10 cellular contexts compared by ENCODE assay signal in genomic region chr21:33202464-33203363, GRCh38. TPM values are rescaled to one million over a fixed set of nuclear protein-coding genes. Genes with fewer than 3 reads are reported as not detected.
DNase-seq lines count a peak whose midpoint lies in the region; ATAC-seq lines count a peak whose summit lies in the region.
"Had no signal": no experiment of that assay in that cellular context is flagged by ENCODE, and none has a peak within 500 bp of the region (broad histone marks: within the 10 kb centered on the region; RNA-seq: fewer than 3 reads in every experiment).

No MANE protein-coding gene starts in this region.

- CTCF ChIA-PET in T-cell (lab: Charles Lee) = interaction anchor here in 1 of 2 donors (1.2 kb wide), 1 partner anchor 14 kb away, joined by 3 read pairs; no protein-coding TSS in a partner anchor

- POLR2A ChIA-PET in T-cell (lab: Charles Lee) = interaction anchor here in 1 of 2 donors (0.5 kb wide), 1 partner anchor 602 kb away, joined by 3 read pairs; no protein-coding TSS in a partner anchor

- H3K4me1 Mint-ChIP-seq in T-cell = peaks cover 59 to 79% (median 60%) of the 10 kb centered on the region in 3 donors

- intact Hi-C loops in left colon (cut with DNase I, micrococcal nuclease) = loop anchor here in 1 of 2 donors (5.0 to 10.0 kb wide), 2 partner anchors 62 to 160 kb away; partner anchors contain the start of gene IL10RB

- ATAC-seq in T-cell (replicated peaks in 1 of 4) (no peak), left colon (no peak)
- ATAC-seq in stimulated activated naive CD8-positive, alpha-beta T cell treated with anti-CD3 and anti-CD28 coated beads, Interleukin-15, Interleukin-2, amounts not matched to agents 100 U/mL and 50 U/mL, for 24 hours = peak; percentile 26

- H3K9me3 Mint-ChIP-seq in T-cell = no peaks in the 10 kb centered on the region

- H3K27me3 Mint-ChIP-seq in T-cell = no peaks in the 10 kb centered on the region

- DNase-seq in M059J (ENCODE audit: low read depth) = peak; percentile 21
- no peak for DNase-seq in T-cell
- DNase-seq in kidney tubule cell (ENCODE audit: low spot score) = peak; percentile 27
- DNase-seq in stimulated activated naive CD8-positive, alpha-beta T cell treated with anti-CD3 and anti-CD28 coated beads, Interleukin-15, Interleukin-2, amounts not matched to agents 100 U/mL and 50 U/mL, for 24 hours = no peak
- no peak for DNase-seq in hepatic stellate cell (ENCODE audit: low spot score)
- no peak for DNase-seq in hypothalamus (lab: John Stamatoyannopoulos, UW)
- DNase-seq in left colon = no peak
- DNase-seq: activated naive CD4-positive, alpha-beta T cell; DMS79 treated with DMSO at 0.1 percent for 48 hours; NCI-H1417 treated with DMSO at 0.1 percent for 48 hours had no signal

- peak overlapping the region; percentile 26 to 56 for H3K27ac Mint-ChIP-seq in T-cell

- no peaks in the 10 kb centered on the region for H3K36me3 Mint-ChIP-seq in T-cell

- no peak overlapping the region for H3K4me3 Mint-ChIP-seq in T-cell

RNA-seq across cellular contexts. Expression of gene IFNAR2, which starts 27.0 kb away (rescaled TPM):
- 9.1 and 17.6 TPM in 2 replicates for total RNA-seq in M059J (2014; rRNA removed; shearing (Covaris generic))
- total RNA-seq in T-cell (10 to 100 TPM; 43.7 to 80.1 (median 71.6) TPM), left colon (10 to 100 TPM in 1 of 2 donors, 1 to 10 TPM in 1; 8.6 to 17.7 TPM)

Comparison
In these comparisons a context has a peak if more than half of its experiments do, and no peak if none do; other contexts are left out.
1. DNase-seq: peak in M059J (single experiment) and kidney tubule cell (single experiment); none in T-cell (0 of 34), stimulated activated naive CD8-positive, alpha-beta T cell treated with anti-CD3 and anti-CD28 coated beads, Interleukin-15, Interleukin-2, amounts not matched to agents 100 U/mL and 50 U/mL, for 24 hours (single experiment), hepatic stellate cell (single experiment), hypothalamus (0 of 51) and left colon (0 of 2).